Comparison of ENCODE assay signal across 42 cellular contexts in the genomic region with DNA sequence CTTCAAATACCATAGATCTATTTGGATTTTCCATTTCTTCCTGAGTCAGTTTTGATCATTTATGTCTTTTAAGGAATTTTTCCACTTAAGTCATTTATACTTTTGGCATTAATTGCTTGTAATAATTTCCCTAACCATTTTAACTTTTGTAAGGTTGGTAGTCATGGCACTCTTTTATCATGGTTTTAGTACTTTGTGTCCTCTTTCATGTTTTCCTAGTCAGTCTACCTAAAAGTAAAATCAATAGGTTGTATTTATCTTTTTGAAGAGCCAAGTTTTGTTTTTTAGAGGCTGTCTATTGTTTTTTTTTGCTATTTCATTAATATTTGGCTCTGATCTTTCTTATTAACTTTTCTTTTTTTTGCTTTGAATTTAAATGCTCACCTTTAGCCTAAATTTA. TPM values are rescaled to one million over a fixed set of nuclear protein-coding genes. Genes with fewer than 3 reads are reported as not detected.
"Had no signal": no experiment of that assay in that cellular context is flagged by ENCODE, and none has a peak within 500 bp of the region (broad histone marks: within the 10 kb centered on the region; RNA-seq: fewer than 3 reads in every experiment).

No MANE protein-coding gene starts in this region.

- H3K27me3 ChIP-seq: adrenal gland, ascending aorta, body of pancreas, breast epithelium, cardiac muscle cell had no signal

- DNase-seq: activated effector memory CD4-positive, alpha-beta T cell treated with anti-CD3 and anti-CD28 coated beads, Interleukin-2, amount 50 U/mL, for 16 hours; activated effector memory CD4-positive, alpha-beta T cell treated with Interleukin-2 at 50 U/mL for 16 hours; activated gamma-delta T cell; activated gamma-delta T cell treated with Interleukin-2 at 50 U/mL for 16 hours; activated naive CD4-positive, alpha-beta T cell; activated naive CD4-positive, alpha-beta T cell treated with anti-CD3 and anti-CD28 coated beads for 36 hours; activated naive CD4-positive, alpha-beta T cell treated with anti-CD3 and anti-CD28 coated beads, Interleukin-2, amount 10 ng/mL, durations not matched to agents 7 days and 5 days; activated naive CD4-positive, alpha-beta T cell treated with anti-CD3 and anti-CD28 coated beads, Interleukin-2, amount 50 U/mL, for 16 hours; activated naive CD4-positive, alpha-beta T cell treated with Interleukin-2 at 50 U/mL for 16 hours; activated naive CD8-positive, alpha-beta T cell treated with anti-CD3 and anti-CD28 coated beads for 36 hours; activated naive CD8-positive, alpha-beta T cell treated with anti-CD3 and anti-CD28 coated beads, Interleukin-2, amount 10 ng/mL, durations not matched to agents 7 days and 5 days; activated naive CD8-positive, alpha-beta T cell treated with anti-CD3 and anti-CD28 coated beads, Interleukin-2, amount 50 U/mL, for 24 hours; activated T-cell treated with anti-CD3 and anti-CD28 coated beads for 4 hours; activated T-cell treated with anti-CD3 and anti-CD28 coated beads, Interleukin-2, amount 50 U/mL, for 1 hour; activated T-cell treated with anti-CD3 and anti-CD28 coated beads, Interleukin-2, amount 50 U/mL, for 24 hours; activated T-cell treated with anti-CD3 and anti-CD28 coated beads, Interleukin-2, amount 50 U/mL, for 4 hours; activated T-cell treated with anti-CD3 and anti-CD28 coated beads, Interleukin-2, amount 50 U/mL, for 48 hours; activated T-cell treated with anti-CD3 and anti-CD28 coated beads, Interleukin-2, amount 50 U/mL, for 72 hours; adrenal gland; amniotic stem cell; amygdala; anterior cingulate cortex; aorta; body of pancreas; brain microvascular endothelial cell; caudate nucleus; central memory CD4-positive, alpha-beta T cell; cerebellar nuclear complex had no signal

- H3K4me1 Mint-ChIP-seq: brain had no signal

- FAIRE-seq: astrocyte, bronchial epithelial cell had no signal

- H3K36me3 Mint-ChIP-seq: activated naive CD4-positive, alpha-beta T cell treated with anti-CD3 and anti-CD28 coated beads, Interleukin-2, amount 10 ng/mL, durations not matched to agents 7 days and 5 days; activated naive CD4-positive, alpha-beta T cell treated with anti-CD3 and anti-CD28 coated beads, Interleukin-2, amount 50 U/mL, for 72 hours; activated naive CD8-positive, alpha-beta T cell treated with anti-CD3 and anti-CD28 coated beads for 36 hours; brain had no signal

- H3K27ac ChIP-seq: adrenal gland, ascending aorta, body of pancreas, brain microvascular endothelial cell, breast epithelium, cardiac muscle cell had no signal

- H3K9me3 Mint-ChIP-seq: activated naive CD4-positive, alpha-beta T cell treated with anti-CD3 and anti-CD28 coated beads for 36 hours; activated naive CD4-positive, alpha-beta T cell treated with anti-CD3 and anti-CD28 coated beads, Interleukin-2, amount 10 ng/mL, durations not matched to agents 7 days and 5 days; activated naive CD4-positive, alpha-beta T cell treated with anti-CD3 and anti-CD28 coated beads, Interleukin-2, amount 50 U/mL, for 24 hours; activated naive CD4-positive, alpha-beta T cell treated with anti-CD3 and anti-CD28 coated beads, Interleukin-2, amount 50 U/mL, for 72 hours; activated naive CD8-positive, alpha-beta T cell treated with anti-CD3 and anti-CD28 coated beads for 36 hours; activated naive CD8-positive, alpha-beta T cell treated with anti-CD3 and anti-CD28 coated beads, Interleukin-2, amount 10 ng/mL, durations not matched to agents 7 days and 5 days; activated naive CD8-positive, alpha-beta T cell treated with anti-CD3 and anti-CD28 coated beads, Interleukin-2, amount 50 U/mL, for 24 hours; activated T-cell treated with anti-CD3 and anti-CD28 coated beads, Interleukin-2, amount 50 U/mL, for 4 hours; activated T-cell treated with anti-CD3 and anti-CD28 coated beads, Interleukin-2, amount 50 U/mL, for 72 hours; activated T-helper 1 cell treated with anti-CD3 and anti-CD28 coated beads, Interleukin-12 subunit alpha, Interleukin-12 subunit beta, Interleukin-2, Interleukin-4 antibody, amounts not matched to agents 30 ng/mL and 10 ng/mL and 1 ng/mL, durations not matched to agents 14 hours and 24 hours and 36 hours; activated T-helper 17 cell treated with anti-CD3 and anti-CD28 coated beads, Interleukin-2, amount 50 U/mL, for 72 hours; activated T-helper 2 cell treated with anti-CD3 and anti-CD28 coated beads, Interferon-gamma antibody, Interleukin-2, Interleukin-4, amounts not matched to agents 10 μg/mL and 5 μg/mL and 100 μg/mL, durations not matched to agents 14 hours and 24 hours and 36 hours had no signal

- H3K36me3 ChIP-seq: adrenal gland, ascending aorta, brain microvascular endothelial cell, breast epithelium, cardiac muscle cell had no signal

- H3K4me1 ChIP-seq: adrenal gland, ascending aorta, body of pancreas, breast epithelium had no signal

- H3K9me3 ChIP-seq: adrenal gland, ascending aorta, body of pancreas had no signal

- H3K4me3 ChIP-seq: adrenal gland, ascending aorta, body of pancreas, breast epithelium, cardiac muscle cell had no signal

- H3K27ac Mint-ChIP-seq: activated naive CD4-positive, alpha-beta T cell treated with anti-CD3 and anti-CD28 coated beads for 36 hours; activated naive CD4-positive, alpha-beta T cell treated with anti-CD3 and anti-CD28 coated beads, Interleukin-2, amount 10 ng/mL, durations not matched to agents 7 days and 5 days; activated naive CD4-positive, alpha-beta T cell treated with anti-CD3 and anti-CD28 coated beads, Interleukin-2, amount 50 U/mL, for 72 hours; activated naive CD8-positive, alpha-beta T cell; activated naive CD8-positive, alpha-beta T cell treated with anti-CD3 and anti-CD28 coated beads for 36 hours; activated naive CD8-positive, alpha-beta T cell treated with anti-CD3 and anti-CD28 coated beads, Interleukin-2, amount 10 ng/mL, durations not matched to agents 7 days and 5 days; activated naive CD8-positive, alpha-beta T cell treated with anti-CD3 and anti-CD28 coated beads, Interleukin-2, amount 50 U/mL, for 24 hours; activated T-cell treated with anti-CD3 and anti-CD28 coated beads, Interleukin-2, amount 50 U/mL, for 24 hours; activated T-cell treated with anti-CD3 and anti-CD28 coated beads, Interleukin-2, amount 50 U/mL, for 72 hours; activated T-helper 1 cell treated with anti-CD3 and anti-CD28 coated beads, Interleukin-12 subunit alpha, Interleukin-12 subunit beta, Interleukin-2, Interleukin-4 antibody, amounts not matched to agents 30 ng/mL and 10 ng/mL and 1 ng/mL, durations not matched to agents 14 hours and 24 hours and 36 hours; activated T-helper 17 cell treated with anti-CD3 and anti-CD28 coated beads, Interleukin-2, amount 50 U/mL, for 72 hours; activated T-helper 2 cell treated with anti-CD3 and anti-CD28 coated beads, Interferon-gamma antibody, Interleukin-2, Interleukin-4, amounts not matched to agents 10 μg/mL and 5 μg/mL and 100 μg/mL, durations not matched to agents 14 hours and 24 hours and 36 hours; brain had no signal

- H3K4me3 Mint-ChIP-seq: activated naive CD4-positive, alpha-beta T cell treated with anti-CD3 and anti-CD28 coated beads for 36 hours; activated naive CD4-positive, alpha-beta T cell treated with anti-CD3 and anti-CD28 coated beads, Interleukin-2, amount 10 ng/mL, durations not matched to agents 7 days and 5 days; activated naive CD4-positive, alpha-beta T cell treated with anti-CD3 and anti-CD28 coated beads, Interleukin-2, amount 50 U/mL, for 24 hours; activated naive CD8-positive, alpha-beta T cell; activated naive CD8-positive, alpha-beta T cell treated with anti-CD3 and anti-CD28 coated beads for 36 hours; activated naive CD8-positive, alpha-beta T cell treated with anti-CD3 and anti-CD28 coated beads, Interleukin-2, amount 10 ng/mL, durations not matched to agents 7 days and 5 days; activated naive CD8-positive, alpha-beta T cell treated with anti-CD3 and anti-CD28 coated beads, Interleukin-2, amount 50 U/mL, for 24 hours; activated T-cell treated with anti-CD3 and anti-CD28 coated beads, Interleukin-2, amount 50 U/mL, for 24 hours; activated T-cell treated with anti-CD3 and anti-CD28 coated beads, Interleukin-2, amount 50 U/mL, for 4 hours; activated T-cell treated with anti-CD3 and anti-CD28 coated beads, Interleukin-2, amount 50 U/mL, for 72 hours; activated T-helper 1 cell treated with anti-CD3 and anti-CD28 coated beads, Interleukin-12 subunit alpha, Interleukin-12 subunit beta, Interleukin-2, Interleukin-4 antibody, amounts not matched to agents 30 ng/mL and 10 ng/mL and 1 ng/mL, durations not matched to agents 14 hours and 24 hours and 36 hours; activated T-helper 17 cell treated with anti-CD3 and anti-CD28 coated beads, Interleukin-2, amount 50 U/mL, for 72 hours; brain had no signal

- H3K27me3 Mint-ChIP-seq: activated naive CD4-positive, alpha-beta T cell treated with anti-CD3 and anti-CD28 coated beads, Interleukin-2, amount 50 U/mL, for 24 hours; activated naive CD8-positive, alpha-beta T cell; activated naive CD8-positive, alpha-beta T cell treated with anti-CD3 and anti-CD28 coated beads for 36 hours; activated naive CD8-positive, alpha-beta T cell treated with anti-CD3 and anti-CD28 coated beads, Interleukin-2, amount 50 U/mL, for 24 hours; activated T-cell treated with anti-CD3 and anti-CD28 coated beads, Interleukin-2, amount 50 U/mL, for 24 hours; activated T-helper 17 cell treated with anti-CD3 and anti-CD28 coated beads, Interleukin-2, amount 50 U/mL, for 72 hours had no signal

- ATAC-seq: activated naive CD4-positive, alpha-beta T cell treated with anti-CD3 and anti-CD28 coated beads, Interleukin-2, amount 50 U/mL, for 72 hours; activated naive CD8-positive, alpha-beta T cell treated with anti-CD3 and anti-CD28 coated beads, Interleukin-2, amount 50 U/mL, for 24 hours; activated T-cell treated with anti-CD3 and anti-CD28 coated beads, Interleukin-2, amount 50 U/mL, for 4 hours; activated T-cell treated with anti-CD3 and anti-CD28 coated beads, Interleukin-2, amount 50 U/mL, for 72 hours; activated T-helper 17 cell treated with anti-CD3 and anti-CD28 coated beads, Interleukin-2, amount 50 U/mL, for 72 hours; body of pancreas had no signal

RNA-seq across cellular contexts. Expression of a gene that starts 45.5 kb away (rescaled TPM):
- total RNA-seq: activated naive CD4-positive, alpha-beta T cell treated with anti-CD3 and anti-CD28 coated beads for 36 hours; activated naive CD4-positive, alpha-beta T cell treated with anti-CD3 and anti-CD28 coated beads, Interleukin-2, amount 50 U/mL, for 72 hours; activated naive CD8-positive, alpha-beta T cell treated with anti-CD3 and anti-CD28 coated beads, Interleukin-2, amount 10 ng/mL, durations not matched to agents 7 days and 5 days; activated T-cell treated with anti-CD3 and anti-CD28 coated beads, Interleukin-2, amount 50 U/mL, for 72 hours; activated T-helper 1 cell treated with anti-CD3 and anti-CD28 coated beads, Interleukin-12 subunit alpha, Interleukin-12 subunit beta, Interleukin-2, Interleukin-4 antibody, amounts not matched to agents 30 ng/mL and 10 ng/mL and 1 ng/mL, durations not matched to agents 14 hours and 24 hours and 36 hours; activated T-helper 17 cell treated with anti-CD3 and anti-CD28 coated beads, Interleukin-2, amount 50 U/mL, for 72 hours; activated T-helper 2 cell treated with anti-CD3 and anti-CD28 coated beads, Interferon-gamma antibody, Interleukin-2, Interleukin-4, amounts not matched to agents 10 μg/mL and 5 μg/mL and 100 μg/mL, durations not matched to agents 14 hours and 24 hours and 36 hours; astrocyte; bronchial epithelial cell; cardiac muscle cell; cardiac septum; cerebellum had no signal
- polyA plus RNA-seq: cardiac muscle cell had no signal
